18 cellular contexts compared by ENCODE assay signal in genomic region chr7:1109581-1110310, GRCh38. TPM values are rescaled to one million over a fixed set of nuclear protein-coding genes. Genes with fewer than 3 reads are reported as not detected.
DNase-seq lines count a peak whose midpoint lies in the region; ATAC-seq, FAIRE-seq and TF ChIP-seq lines count a peak whose summit lies in the region.
"Had no signal": no experiment of that assay in that cellular context is flagged by ENCODE, and none has a peak within 500 bp of the region (broad histone marks: within the 10 kb centered on the region; RNA-seq: fewer than 3 reads in every experiment).

No MANE protein-coding gene starts in this region.

- no peak overlapping the region for H4K5ac ChIP-seq in H1 (ENCODE audit: insufficient read length, low read depth, low read length)

- H3K4me2 ChIP-seq in H1 (ENCODE audit: insufficient read depth in 1 of 2, low read depth in 2 of 2, low read length in 2 of 2): no peak overlapping the region
- H3K4me2 ChIP-seq in osteoblast (ENCODE audit: insufficient read depth, low read length): no peak overlapping the region
- no peak overlapping the region for H3K4me2 ChIP-seq in mesenchymal stem cell (ENCODE audit: low read length, poor library complexity, severe bottlenecking)

- H4K8ac ChIP-seq in H1 (ENCODE audit: extremely low read depth, insufficient read depth, low read length): peak overlapping the region; percentile 86
- H4K8ac ChIP-seq in mesenchymal stem cell (ENCODE audit: low read length): no peak overlapping the region

- TF ChIP-seq EP300 in H1 (IDR thresholded peaks at IDR 0.05; ENCODE audit: borderline replicate concordance in 1 of 2, low read depth in 2 of 2, low read length in 2 of 2): no peak

- no peaks in the 10 kb centered on the region for H3K9me3 ChIP-seq in H1 (ENCODE audit: insufficient read depth in 2 of 2, low read depth in 1 of 2, low read length in 1 of 2)
- no peaks in the 10 kb centered on the region for H3K9me3 ChIP-seq in osteoblast (ENCODE audit: low read depth, low read length)
- no peaks in the 10 kb centered on the region for H3K9me3 ChIP-seq in mesenchymal stem cell (ENCODE audit: control insufficient read depth, low read length)
- H3K9me3 ChIP-seq in body of pancreas: no peaks in the 10 kb centered on the region
- H3K9me3 ChIP-seq: BE2C had no signal

- ATAC-seq in left cardiac atrium (no peak), body of pancreas (no peak)
- ATAC-seq: HCT116, HepG2 had no signal

- H2BK5ac ChIP-seq in H1 (ENCODE audit: low read depth, low read length): no peak overlapping the region
- H2BK5ac ChIP-seq in mesenchymal stem cell (ENCODE audit: low read depth, low read length, poor library complexity, severe bottlenecking): no peak overlapping the region

- H3K14ac ChIP-seq in H1 (ENCODE audit: insufficient read length) (no peak overlapping the region), mesenchymal stem cell (ENCODE audit: low read length in 2 of 2) (no peak overlapping the region)

- no peaks in the 10 kb centered on the region for H3K23me2 ChIP-seq in H1 (ENCODE audit: low read depth, low read length)

- H2AFZ ChIP-seq in H1 (ENCODE audit: low read length) (no peak overlapping the region), osteoblast (ENCODE audit: low read length) (no peak overlapping the region), mesenchymal stem cell (ENCODE audit: low read depth, low read length) (no peak overlapping the region)

- H2BK15ac ChIP-seq in H1 (ENCODE audit: low read length) (no peak overlapping the region), mesenchymal stem cell (ENCODE audit: low read depth, poor library complexity, severe bottlenecking) (no peak overlapping the region)

- H3K27ac ChIP-seq in H1 (ENCODE audit: low read depth, low read length) (no peak overlapping the region), osteoblast (ENCODE audit: low read depth, low read length) (no peak overlapping the region), mesenchymal stem cell (ENCODE audit: low read length, poor library complexity, severe bottlenecking) (no peak overlapping the region), body of pancreas (no peak overlapping the region)

- CTCF ChIA-PET in H1 (lab: Charles Lee; ENCODE audit: partially characterized antibody): interaction anchor here (1.0 to 2.7 kb wide), 2 partner anchors 14 to 65 kb away, joined by 4 to 11 read pairs; no protein-coding TSS in a partner anchor

- H2AK5ac ChIP-seq in H1 (ENCODE audit: low read depth, low read length) (no peak overlapping the region), mesenchymal stem cell (ENCODE audit: low read length, severe bottlenecking) (no peak overlapping the region)

- H2BK20ac ChIP-seq in H1 (ENCODE audit: low read length): no peak overlapping the region

- peaks cover 0 to 12% of the 10 kb centered on the region in 2 experiments for H4K20me1 ChIP-seq in H1 (replicated peaks in 1 of 2; ENCODE audit: control insufficient read depth in 1 of 2, insufficient read depth in 2 of 2, low read length in 2 of 2)
- peaks cover 9% of the 10 kb centered on the region for H4K20me1 ChIP-seq in osteoblast (ENCODE audit: insufficient read depth, low read length)

- TF ChIP-seq CTCF in H1 (IDR thresholded peaks at IDR 0.05; ENCODE audit: control extremely low read depth in 1 of 3, insufficient read depth in 1 of 3, low read depth in 1 of 3, low read length in 3 of 3) (no peak), osteoblast (IDR thresholded peaks at IDR 0.05; ENCODE audit: extremely low read depth, low read depth, low read length) (no peak), body of pancreas (IDR thresholded peaks at IDR 0.05) (no peak)

- H3K79me1 ChIP-seq in H1 (ENCODE audit: low read depth, low read length) (peaks cover 12% of the 10 kb centered on the region), mesenchymal stem cell (replicated peaks; ENCODE audit: low read length, poor library complexity, severe bottlenecking) (peaks cover 66% of the 10 kb centered on the region)

- H3K23ac ChIP-seq in H1 (ENCODE audit: insufficient read length) (no peak overlapping the region), mesenchymal stem cell (ENCODE audit: low read length in 2 of 2) (no peak overlapping the region)

- TF ChIP-seq RAD21 in H1 (IDR thresholded peaks at IDR 0.05 in 1 of 2, conservative IDR thresholded peaks at IDR 0.05 in 1 of 2; ENCODE audit: low read depth in 2 of 2, low read length in 2 of 2): no peak

- DNase-seq in cardiac septum (ENCODE audit: low spot score) (peak; percentile 47), left cardiac atrium (no peak), H1 (ENCODE audit: low read depth in 1 of 2, low spot score in 2 of 2) (no peak), osteoblast (ENCODE audit: insufficient read length, low spot score, missing footprints) (peak; percentile 48), mesenchymal stem cell (no peak), HUDEP-2 (lab: John Stamatoyannopoulos, UW; ENCODE audit: unreplicated experiment in 76 of 76) (no peak), body of pancreas (no peak)
- DNase-seq: BE2C; Calu3; CD4-positive, alpha-beta memory T cell; GF-D8; KBM-7; NCI-H1694 treated with DMSO at 0.1 percent for 48 hours; OCI-M1; SHP77 treated with DMSO at 0.1 percent for 48 hours had no signal

- H2BK120ac ChIP-seq in H1 (replicated peaks; ENCODE audit: low read depth, low read length) (no peak overlapping the region), mesenchymal stem cell (ENCODE audit: low read depth, low read length) (no peak overlapping the region)

- H4K91ac ChIP-seq in H1 (replicated peaks; ENCODE audit: insufficient read length, low read length) (no peak overlapping the region), mesenchymal stem cell (ENCODE audit: low read length) (no peak overlapping the region)

- H3K4ac ChIP-seq in H1 (replicated peaks; ENCODE audit: insufficient read length, low read depth, low read length) (no peak overlapping the region), mesenchymal stem cell (ENCODE audit: low read depth in 1 of 2, low read length in 2 of 2) (no peak overlapping the region)

- no peak overlapping the region for H3K18ac ChIP-seq in H1 (ENCODE audit: extremely low read depth, low read length)
- no peak overlapping the region for H3K18ac ChIP-seq in mesenchymal stem cell (ENCODE audit: low read depth in 1 of 2, low read length in 2 of 2)

- 95% methylated on average over 38 of the region's 55 CpGs; no CpG with 5 or more reads in 1 of the 2 experiments for WGBS in H1 (ENCODE audit: extremely low coverage in 1 of 2, insufficient coverage in 1 of 2, insufficient read length in 1 of 2, insufficient replicate concordance in 2 of 2, low coverage in 1 of 2, low lambda C conversion rate in 2 of 2, missing lambda C conversion rate in 1 of 2), 2 experiments
- 98% methylated on average over 55 of the region's 55 CpGs for WGBS in mesenchymal stem cell
- 92 to 95% methylated on average over 35 to 45 of the region's 55 CpGs for WGBS in body of pancreas, 2 donors

- no peak overlapping the region for H2BK12ac ChIP-seq in H1 (ENCODE audit: low read depth, low read length)
- no peak overlapping the region for H2BK12ac ChIP-seq in mesenchymal stem cell (ENCODE audit: low read length in 2 of 2)

- H3K4me1 ChIP-seq in H1 (replicated peaks in 1 of 4; ENCODE audit: control insufficient read depth in 3 of 4, insufficient read depth in 4 of 4, low read length in 3 of 4) (no peaks in the 10 kb centered on the region), osteoblast (ENCODE audit: insufficient read depth, low read length) (peaks cover 12% of the 10 kb centered on the region), mesenchymal stem cell (ENCODE audit: control insufficient read depth, insufficient read depth, low read depth, low read length) (peaks cover 9% of the 10 kb centered on the region), body of pancreas (no peaks in the 10 kb centered on the region)
- H3K4me1 ChIP-seq: BE2C had no signal

- intact Hi-C loops in cardiac septum (cut with DNase I) (no loop called here), left cardiac atrium (cut with DNase I) (no loop called here), body of pancreas (cut with DNase I) (no loop called here)

- H3K9ac ChIP-seq in H1 (replicated peaks in 1 of 4; ENCODE audit: extremely low read depth in 1 of 4, low read depth in 3 of 4, low read length in 3 of 4): no peak overlapping the region
- no peak overlapping the region for H3K9ac ChIP-seq in mesenchymal stem cell (ENCODE audit: low read length)

- H3K56ac ChIP-seq in H1 (replicated peaks; ENCODE audit: insufficient read length, low read depth, low read length): no peak overlapping the region

- no peak overlapping the region for H3K4me3 ChIP-seq in H1 (ENCODE audit: extremely low read depth in 1 of 4, insufficient read depth in 2 of 4, low read depth in 3 of 4, low read length in 4 of 4)
- H3K4me3 ChIP-seq in osteoblast (ENCODE audit: insufficient read depth, low read length): no peak overlapping the region
- no peak overlapping the region for H3K4me3 ChIP-seq in mesenchymal stem cell (ENCODE audit: insufficient read depth in 1 of 2, low read depth in 1 of 2, low read length in 2 of 2)
- H3K4me3 ChIP-seq in body of pancreas: no peak overlapping the region

- TF ChIP-seq POLR2A in H1 (IDR thresholded peaks at IDR 0.05; ENCODE audit: control extremely low read depth in 1 of 2, low read depth in 2 of 2, low read length in 2 of 2) (no peak), body of pancreas (IDR thresholded peaks at IDR 0.05) (no peak)

- POLR2A ChIA-PET in H1 (lab: Charles Lee; ENCODE audit: partially characterized antibody): no interaction called here

- H3K79me2 ChIP-seq in H1 (ENCODE audit: control insufficient read depth in 1 of 2, insufficient read depth in 2 of 2, low read length in 2 of 2) (peaks cover 0 to 6% of the 10 kb centered on the region in 2 experiments; a peak in 1 of 4 replicates), osteoblast (ENCODE audit: insufficient read depth, low read length) (no peaks in the 10 kb centered on the region)

- H3K27me3 ChIP-seq in H1 (replicated peaks in 1 of 4; ENCODE audit: control insufficient read depth in 3 of 4, extremely low read depth in 1 of 4, insufficient read depth in 3 of 4, low read length in 3 of 4) (no peaks in the 10 kb centered on the region), osteoblast (ENCODE audit: insufficient read depth, low read length) (no peaks in the 10 kb centered on the region), mesenchymal stem cell (ENCODE audit: control insufficient read depth in 1 of 2, insufficient read depth in 1 of 2, low read length in 2 of 2) (no peaks in the 10 kb centered on the region), body of pancreas (no peaks in the 10 kb centered on the region)
- H3K27me3 ChIP-seq: BE2C had no signal

- no peak for FAIRE-seq in H1 (lab: Jason Lieb, UNC)
- FAIRE-seq: A204.1, HepG2 had no signal

- H3K36me3 ChIP-seq in H1 (ENCODE audit: control insufficient read depth in 2 of 4, insufficient read depth in 4 of 4, low read length in 3 of 4) (no peaks in the 10 kb centered on the region), osteoblast (ENCODE audit: insufficient read depth, low read length) (peaks cover 3% of the 10 kb centered on the region), mesenchymal stem cell (ENCODE audit: control insufficient read depth in 1 of 2, insufficient read depth in 2 of 2, low read depth in 1 of 2, low read length in 2 of 2) (peaks cover 0 to 48% of the 10 kb centered on the region in 2 experiments), body of pancreas (replicated peaks in 1 of 2; ENCODE audit: insufficient read depth in 1 of 2, low read depth in 2 of 2) (no peaks in the 10 kb centered on the region)
- H3K36me3 ChIP-seq: BE2C had no signal

RNA-seq across cellular contexts. Expression of gene GPER1, which starts 21.8 kb away (rescaled TPM):
- total RNA-seq in cardiac septum (2.9 TPM), left cardiac atrium (1 to 10 TPM; 4.6 to 7.6 TPM), osteoblast (10.3 and 10.5 TPM in 2 replicates), body of pancreas (1 to 10 TPM in 1 of 2 donors, not detected in 1; 1.0 TPM)
- total RNA-seq in H1 (2021; fragmentation: NEBNext Ultra II Directional; extraction: Animal tissue kit (Norgen Biotek cat#: 25700)): 0.24 and 0.52 TPM in 2 replicates
- polyA plus RNA-seq in H1 (2011; rRNA removed): 0.47 and 0.78 TPM in 2 replicates
- polyA plus RNA-seq in H1 (2011; cell fraction: cytosol; rRNA removed): 0.56 TPM
- polyA plus RNA-seq in H1 (2011; cell fraction: nucleus; rRNA removed): 1.00 TPM
- 0.36 to 0.68 TPM (median 0.62 TPM) in 4 replicates for polyA plus RNA-seq in H1 (2012, experiment 1 of 2)
- polyA plus RNA-seq in H1 (2012, experiment 2 of 2): 0.17 TPM
- 0.20 TPM for polyA plus RNA-seq in H1 (2013, experiment 1 of 2)
- 0.20 TPM for polyA plus RNA-seq in H1 (2013, experiment 2 of 2)
- 0.16 and 0.27 TPM in 2 replicates for polyA minus RNA-seq in H1 (2011; rRNA and poly(A)+ RNA removed)
- polyA minus RNA-seq in H1 (2011; cell fraction: cytosol; rRNA and poly(A)+ RNA removed): not detected
- polyA minus RNA-seq in H1 (2011; cell fraction: nucleus; rRNA and poly(A)+ RNA removed): 0.70 TPM
- 3.9 TPM for polyA plus RNA-seq in mesenchymal stem cell (2013, experiment 1 of 2)
- 4.0 TPM for polyA plus RNA-seq in mesenchymal stem cell (2013, experiment 2 of 2)
- total RNA-seq: CD4-positive, alpha-beta memory T cell had no signal
- polyA plus RNA-seq: CD4-positive, alpha-beta memory T cell had no signal

RNA-seq across cellular contexts. Expression of gene ZFAND2A, which starts 50.2 kb away (rescaled TPM):
- total RNA-seq in cardiac septum (8.8 TPM), left cardiac atrium (10 to 100 TPM in 1 of 2 donors, 1 to 10 TPM in 1; 9.8 to 16.7 TPM), osteoblast (11.8 and 13.0 TPM in 2 replicates), body of pancreas (10 to 100 TPM; 15.6 to 17.8 TPM)
- total RNA-seq in H1 (2021; fragmentation: NEBNext Ultra II Directional; extraction: Animal tissue kit (Norgen Biotek cat#: 25700)): 15.5 and 16.6 TPM in 2 replicates
- polyA plus RNA-seq in H1 (2011; rRNA removed): 17.7 and 20.3 TPM in 2 replicates
- polyA plus RNA-seq in H1 (2011; cell fraction: cytosol; rRNA removed): 22.7 TPM
- polyA plus RNA-seq in H1 (2011; cell fraction: nucleus; rRNA removed): 12.6 TPM
- 18.9 to 23.2 TPM (median 21.4 TPM) in 4 replicates for polyA plus RNA-seq in H1 (2012, experiment 1 of 2)
- polyA plus RNA-seq in H1 (2012, experiment 2 of 2): 18.0 TPM
- polyA plus RNA-seq in H1 (2013, experiment 1 of 2): 7.9 TPM
- polyA plus RNA-seq in H1 (2013, experiment 2 of 2): 8.7 TPM
- 9.8 and 10.7 TPM in 2 replicates for polyA minus RNA-seq in H1 (2011; rRNA and poly(A)+ RNA removed)
- polyA minus RNA-seq in H1 (2011; cell fraction: cytosol; rRNA and poly(A)+ RNA removed): 7.8 TPM
- 7.3 TPM for polyA minus RNA-seq in H1 (2011; cell fraction: nucleus; rRNA and poly(A)+ RNA removed)
- polyA plus RNA-seq in mesenchymal stem cell (2013, experiment 1 of 2): 16.9 TPM
- 17.7 TPM for polyA plus RNA-seq in mesenchymal stem cell (2013, experiment 2 of 2)

Comparison
In these comparisons a context has a peak if more than half of its experiments do, and no peak if none do; other contexts are left out.
1. DNase-seq: peak in cardiac septum (single experiment) and osteoblast (single experiment); none in left cardiac atrium (single experiment), H1 (0 of 2), mesenchymal stem cell (single experiment), HUDEP-2 (0 of 76) and body of pancreas (0 of 4).